In genomic region chr2:15863494-15864175, GRCh38 we compare ENCODE assay signal across 5 cellular contexts.
"Had no signal": no experiment of that assay in that cellular context is flagged by ENCODE, and none has a peak within 500 bp of the region (broad histone marks: within the 10 kb centered on the region; RNA-seq: fewer than 3 reads in every experiment).

No MANE protein-coding gene starts in this region.

- H3K4me3 Mint-ChIP-seq: IgD-negative memory B cell had no signal

- DNase-seq: IMR-90, KBM-7, KG1 had no signal

- H3K27ac Mint-ChIP-seq: IgD-negative memory B cell had no signal

- H3K4me3 ChIP-seq: K562 had no signal
